ENCODE assay signal across 20 cellular contexts in genomic region chr10:86259901-86260562, GRCh38.
DNase-seq lines count a peak whose midpoint lies in the region; ATAC-seq, FAIRE-seq and TF ChIP-seq lines count a peak whose summit lies in the region.
"Had no signal": no experiment of that assay in that cellular context is flagged by ENCODE, and none has a peak within 500 bp of the region (broad histone marks: within the 10 kb centered on the region; RNA-seq: fewer than 3 reads in every experiment).

No MANE protein-coding gene starts in this region.

- no peak overlapping the region for H3K4me3 Mint-ChIP-seq in activated CD8-positive, alpha-beta memory T cell treated with anti-CD3 and anti-CD28 coated beads, Interleukin-2, amount 10 ng/mL, durations not matched to agents 7 days and 5 days
- H3K4me3 Mint-ChIP-seq in endodermal cell: no peak overlapping the region
- H3K4me3 Mint-ChIP-seq: CD8-positive, alpha-beta T cell; GM23338 had no signal

- peaks cover 11% of the 10 kb centered on the region for H3K4me1 ChIP-seq in endodermal cell (ENCODE audit: control insufficient read depth, insufficient read depth, low read length)
- peaks cover 0 to 16% (median 0%) of the 10 kb centered on the region in 6 donors for H3K4me1 ChIP-seq in spleen
- H3K4me1 ChIP-seq in kidney (ENCODE audit: control insufficient read depth in 1 of 2, insufficient read depth in 1 of 2, low read depth in 1 of 2, low read length in 2 of 2): no peaks in the 10 kb centered on the region

- TF ChIP-seq POLR2A in spleen (IDR thresholded peaks at IDR 0.05): no peak

- no peaks in the 10 kb centered on the region for H3K9me3 Mint-ChIP-seq in activated CD8-positive, alpha-beta memory T cell treated with anti-CD3 and anti-CD28 coated beads, Interleukin-2, amount 10 ng/mL, durations not matched to agents 7 days and 5 days (ENCODE audit: low read depth)
- peaks cover 2% of the 10 kb centered on the region for H3K9me3 Mint-ChIP-seq in endodermal cell
- H3K9me3 Mint-ChIP-seq: CD8-positive, alpha-beta T cell; GM23338 had no signal

- H3K36me3 ChIP-seq in endodermal cell (ENCODE audit: control insufficient read depth, insufficient read depth, low read length): no peaks in the 10 kb centered on the region
- H3K36me3 ChIP-seq in spleen: no peaks in the 10 kb centered on the region
- H3K36me3 ChIP-seq in kidney (ENCODE audit: control insufficient read depth in 1 of 2, insufficient read depth in 2 of 2, low read length in 2 of 2): no peaks in the 10 kb centered on the region
- H3K36me3 ChIP-seq: BLaER1 had no signal

- CTCF ChIA-PET in activated CD8-positive, alpha-beta memory T cell treated with anti-CD3 and anti-CD28 coated beads, Interleukin-2, amount 10 ng/mL, durations not matched to agents 7 days and 5 days (lab: Charles Lee): no interaction called here

- H3K4me3 ChIP-seq in endodermal cell (ENCODE audit: low read length): no peak overlapping the region
- no peak overlapping the region for H3K4me3 ChIP-seq in spleen
- no peak overlapping the region for H3K4me3 ChIP-seq in kidney (ENCODE audit: low read length in 2 of 2)
- H3K4me3 ChIP-seq: BLaER1, GM23338, PC-9 had no signal

- no peaks in the 10 kb centered on the region for H3K4me1 Mint-ChIP-seq in activated CD8-positive, alpha-beta memory T cell treated with anti-CD3 and anti-CD28 coated beads, Interleukin-2, amount 10 ng/mL, durations not matched to agents 7 days and 5 days
- H3K4me1 Mint-ChIP-seq in endodermal cell: peaks cover 25% of the 10 kb centered on the region

- no peak overlapping the region for H3K9ac ChIP-seq in endodermal cell (ENCODE audit: extremely low read depth, low read length, poor library complexity, severe bottlenecking)
- no peak overlapping the region for H3K9ac ChIP-seq in kidney (ENCODE audit: low read length in 2 of 2)
- H3K9ac ChIP-seq: BLaER1, KMS-11 had no signal

- H3K27ac Mint-ChIP-seq in activated CD8-positive, alpha-beta memory T cell treated with anti-CD3 and anti-CD28 coated beads, Interleukin-2, amount 10 ng/mL, durations not matched to agents 7 days and 5 days: no peak overlapping the region
- H3K27ac Mint-ChIP-seq in endodermal cell: no peak overlapping the region
- H3K27ac Mint-ChIP-seq: CD8-positive, alpha-beta T cell; GM23338 had no signal

- TF ChIP-seq CTCF in endodermal cell (conservative IDR thresholded peaks at IDR 0.05) (no peak), spleen (IDR thresholded peaks at IDR 0.05 in 8 of 11, conservative IDR thresholded peaks at IDR 0.05 in 3 of 11) (no peak), kidney (IDR thresholded peaks at IDR 0.05; ENCODE audit: borderline replicate concordance, extremely low read depth, insufficient read depth) (no peak)

- FAIRE-seq in kidney (lab: Jason Lieb, UNC): no peak
- no peak for FAIRE-seq in HTR-8/SVneo (lab: Jason Lieb, UNC)
- FAIRE-seq: GM12891, GM19239, HepG2 had no signal

- peak; percentile 23 for DNase-seq in activated CD8-positive, alpha-beta memory T cell treated with anti-CD3 and anti-CD28 coated beads, Interleukin-2, amount 10 ng/mL, durations not matched to agents 7 days and 5 days
- no peak for DNase-seq in activated CD8-positive, alpha-beta memory T cell treated with anti-CD3 and anti-CD28 coated beads, Interleukin-2, amount 50 U/mL, for 48 hours
- DNase-seq in endodermal cell: peak; percentile 29
- peak; percentile 2 for DNase-seq in spleen
- DNase-seq in DMS114 treated with DMSO at 0.1 percent for 48 hours (lab: John Stamatoyannopoulos, UW; ENCODE audit: unreplicated experiment): no peak
- DNase-seq in kidney: no peak
- no peak for DNase-seq in HTR-8/SVneo (ENCODE audit: insufficient read length, low spot score)
- DNase-seq: NCI-H226, NCI-H524, NCI-H82, PC-9, SIG-M5 had no signal

- intact Hi-C loops in spleen (cut with DNase I; ENCODE audit: low total_unique reads): no loop called here
- intact Hi-C loops in kidney (cut with DNase I): no loop called here

- peaks cover 39% of the 10 kb centered on the region for H3K27me3 Mint-ChIP-seq in activated CD8-positive, alpha-beta memory T cell treated with anti-CD3 and anti-CD28 coated beads, Interleukin-2, amount 10 ng/mL, durations not matched to agents 7 days and 5 days
- peaks cover 11% of the 10 kb centered on the region for H3K27me3 Mint-ChIP-seq in endodermal cell (ENCODE audit: insufficient read depth)

- H3K9me3 ChIP-seq in endodermal cell (ENCODE audit: control insufficient read depth, low read length) (peaks cover 5% of the 10 kb centered on the region), spleen (peaks cover 0 to 4% (median 0%) of the 10 kb centered on the region in 8 donors), kidney (ENCODE audit: control insufficient read depth in 1 of 2, low read length in 2 of 2) (no peaks in the 10 kb centered on the region)
- H3K9me3 ChIP-seq: BLaER1 had no signal

- H3K36me3 Mint-ChIP-seq in activated CD8-positive, alpha-beta memory T cell treated with anti-CD3 and anti-CD28 coated beads, Interleukin-2, amount 10 ng/mL, durations not matched to agents 7 days and 5 days: no peaks in the 10 kb centered on the region
- no peaks in the 10 kb centered on the region for H3K36me3 Mint-ChIP-seq in endodermal cell (ENCODE audit: low read depth)
- H3K36me3 Mint-ChIP-seq: CD8-positive, alpha-beta T cell had no signal

- WGBS in endodermal cell (ENCODE audit: insufficient coverage in 1 of 2, insufficient read length in 1 of 2), 2 experiments: 92 to 97% methylated on average over 4 of the region's 4 CpGs
- WGBS in spleen, 5 donors: 65 to 78% (median 67%) methylated on average over 3 to 4 of the region's 4 CpGs

- no peak for ATAC-seq in activated CD8-positive, alpha-beta memory T cell treated with anti-CD3 and anti-CD28 coated beads, Interleukin-2, amount 10 ng/mL, durations not matched to agents 7 days and 5 days
- ATAC-seq: CD8-positive, alpha-beta T cell; GM23338; HepG2 had no signal

- H3K27me3 ChIP-seq in endodermal cell (ENCODE audit: control insufficient read depth, insufficient read depth, low read length, poor library complexity, severe bottlenecking) (no peaks in the 10 kb centered on the region), spleen (replicated peaks in 1 of 7) (peaks cover 0 to 53% (median 14%) of the 10 kb centered on the region in 7 donors)
- H3K27me3 ChIP-seq: BLaER1 had no signal

- H3K27ac ChIP-seq in endodermal cell (ENCODE audit: low read depth, low read length): no peak overlapping the region
- no peak overlapping the region for H3K27ac ChIP-seq in spleen
- no peak overlapping the region for H3K27ac ChIP-seq in kidney (ENCODE audit: low read depth in 2 of 2, low read length in 2 of 2)
- H3K27ac ChIP-seq: BLaER1, KMS-11, PC-9, RWPE1 had no signal

Comparison
In these comparisons a context has a peak if more than half of its experiments do, and no peak if none do; other contexts are left out.
1. DNase-seq: peak in activated CD8-positive, alpha-beta memory T cell treated with anti-CD3 and anti-CD28 coated beads, Interleukin-2, amount 10 ng/mL, durations not matched to agents 7 days and 5 days (single experiment), endodermal cell (single experiment) and spleen (single experiment); none in activated CD8-positive, alpha-beta memory T cell treated with anti-CD3 and anti-CD28 coated beads, Interleukin-2, amount 50 U/mL, for 48 hours (single experiment), DMS114 treated with DMSO at 0.1 percent for 48 hours (single experiment), kidney (single experiment) and HTR-8/SVneo (single experiment).